Comparison of ENCODE assay signal across 3 cellular contexts in genomic region chr10:64973391-64973790, GRCh38.
"Had no signal": no experiment of that assay in that cellular context is flagged by ENCODE, and none has a peak within 500 bp of the region (broad histone marks: within the 10 kb centered on the region; RNA-seq: fewer than 3 reads in every experiment).

No MANE protein-coding gene starts in this region.

- H3K4me3 ChIP-seq: GM12878 had no signal

- DNase-seq: GDM1, GF-D8 had no signal

- ATAC-seq: GM12878 had no signal
